Comparison of ENCODE assay signal across 14 cellular contexts in genomic region chr14:101796479-101796878, GRCh38. TPM values are rescaled to one million over a fixed set of nuclear protein-coding genes. Genes with fewer than 3 reads are reported as not detected.
DNase-seq lines count a peak whose midpoint lies in the region; ATAC-seq lines count a peak whose summit lies in the region.
"Had no signal": no experiment of that assay in that cellular context is flagged by ENCODE, and none has a peak within 500 bp of the region (broad histone marks: within the 10 kb centered on the region; RNA-seq: fewer than 3 reads in every experiment).

No MANE protein-coding gene starts in this region.

- CTCF ChIA-PET in activated CD4-positive, alpha-beta T cell treated with anti-CD3 and anti-CD28 coated beads for 36 hours (lab: Charles Lee) = no interaction called here

- peaks cover 10% of the 10 kb centered on the region for H3K36me3 Mint-ChIP-seq in activated CD4-positive, alpha-beta T cell treated with anti-CD3 and anti-CD28 coated beads, Interleukin-2, amount 10 ng/mL, durations not matched to agents 24 days and 14 days (ENCODE audit: low read depth)
- peaks cover 15% of the 10 kb centered on the region for H3K36me3 Mint-ChIP-seq in activated CD4-positive, alpha-beta T cell treated with anti-CD3 and anti-CD28 coated beads for 36 hours (ENCODE audit: low read depth)
- peaks cover 10% of the 10 kb centered on the region for H3K36me3 Mint-ChIP-seq in T-helper 17 cell (ENCODE audit: low read depth)
- peaks cover 25% of the 10 kb centered on the region for H3K36me3 Mint-ChIP-seq in memory B cell
- peaks cover 16% of the 10 kb centered on the region for H3K36me3 Mint-ChIP-seq in stimulated activated effector memory CD8-positive, alpha-beta T cell treated with anti-CD3 and anti-CD28 coated beads, Interleukin-12 subunit alpha, Interleukin-12 subunit beta, amount 100 ng/mL, for 72 hours

- intact Hi-C loops in activated CD4-positive, alpha-beta T cell treated with anti-CD3 and anti-CD28 coated beads, Interleukin-2, amount 10 ng/mL, durations not matched to agents 24 days and 14 days (cut with micrococcal nuclease) = no loop called here
- intact Hi-C loops in activated CD4-positive, alpha-beta T cell treated with anti-CD3 and anti-CD28 coated beads for 36 hours (cut with DNase I, micrococcal nuclease) = no loop called here
- intact Hi-C loops in left colon (cut with DNase I, micrococcal nuclease) = no loop called here

- H3K27me3 Mint-ChIP-seq in activated CD4-positive, alpha-beta T cell treated with anti-CD3 and anti-CD28 coated beads, Interleukin-2, amount 10 ng/mL, durations not matched to agents 24 days and 14 days = peaks cover 1% of the 10 kb centered on the region
- no peaks in the 10 kb centered on the region for H3K27me3 Mint-ChIP-seq in activated CD4-positive, alpha-beta T cell treated with anti-CD3 and anti-CD28 coated beads for 36 hours
- H3K27me3 Mint-ChIP-seq in T-helper 17 cell = no peaks in the 10 kb centered on the region
- H3K27me3 Mint-ChIP-seq in memory B cell = no peaks in the 10 kb centered on the region
- H3K27me3 Mint-ChIP-seq: CD8-positive, alpha-beta memory T cell had no signal

- peak; percentile 48 for DNase-seq in activated CD4-positive, alpha-beta T cell treated with anti-CD3 and anti-CD28 coated beads, Interleukin-2, amount 10 ng/mL, durations not matched to agents 24 days and 14 days
- no peak for DNase-seq in activated CD4-positive, alpha-beta T cell treated with anti-CD3 and anti-CD28 coated beads for 36 hours
- DNase-seq in T-helper 17 cell (no peak), memory B cell (ENCODE audit: low spot score in 2 of 2) (no peak), hippocampal formation (lab: John Stamatoyannopoulos, UW) (no peak), left colon (no peak)
- DNase-seq in stimulated activated effector memory CD8-positive, alpha-beta T cell treated with anti-CD3 and anti-CD28 coated beads, Interleukin-12 subunit alpha, Interleukin-12 subunit beta, amount 100 ng/mL, for 72 hours (ENCODE audit: low spot score in 2 of 2) = no peak
- DNase-seq: BE2C; CD8-positive, alpha-beta memory T cell; DMS79; NCI-H187 treated with DMSO at 0.1 percent for 48 hours; NCI-H526 treated with DMSO at 0.1 percent for 48 hours had no signal

- H3K27ac Mint-ChIP-seq in activated CD4-positive, alpha-beta T cell treated with anti-CD3 and anti-CD28 coated beads, Interleukin-2, amount 10 ng/mL, durations not matched to agents 24 days and 14 days = no peak overlapping the region
- no peak overlapping the region for H3K27ac Mint-ChIP-seq in activated CD4-positive, alpha-beta T cell treated with anti-CD3 and anti-CD28 coated beads for 36 hours
- peak overlapping the region; percentile 54 for H3K27ac Mint-ChIP-seq in T-helper 17 cell
- H3K27ac Mint-ChIP-seq in memory B cell = peak overlapping the region; percentile 33
- peak overlapping the region; percentile 18 for H3K27ac Mint-ChIP-seq in stimulated activated effector memory CD8-positive, alpha-beta T cell treated with anti-CD3 and anti-CD28 coated beads, Interleukin-12 subunit alpha, Interleukin-12 subunit beta, amount 100 ng/mL, for 72 hours

- H3K9me3 Mint-ChIP-seq in activated CD4-positive, alpha-beta T cell treated with anti-CD3 and anti-CD28 coated beads, Interleukin-2, amount 10 ng/mL, durations not matched to agents 24 days and 14 days = peaks cover 5% of the 10 kb centered on the region
- H3K9me3 Mint-ChIP-seq in activated CD4-positive, alpha-beta T cell treated with anti-CD3 and anti-CD28 coated beads for 36 hours (ENCODE audit: low read depth) = peaks cover 2% of the 10 kb centered on the region
- H3K9me3 Mint-ChIP-seq in memory B cell = peaks cover 1% of the 10 kb centered on the region
- peaks cover 4% of the 10 kb centered on the region for H3K9me3 Mint-ChIP-seq in stimulated activated effector memory CD8-positive, alpha-beta T cell treated with anti-CD3 and anti-CD28 coated beads, Interleukin-12 subunit alpha, Interleukin-12 subunit beta, amount 100 ng/mL, for 72 hours
- H3K9me3 Mint-ChIP-seq: CD8-positive, alpha-beta memory T cell had no signal

- POLR2A ChIA-PET in activated CD4-positive, alpha-beta T cell treated with anti-CD3 and anti-CD28 coated beads for 36 hours (lab: Charles Lee) = interaction anchor here (0.6 kb wide), 1 partner anchor 13 kb away, joined by 3 read pairs; no protein-coding TSS in a partner anchor

- H3K4me3 Mint-ChIP-seq in activated CD4-positive, alpha-beta T cell treated with anti-CD3 and anti-CD28 coated beads, Interleukin-2, amount 10 ng/mL, durations not matched to agents 24 days and 14 days = no peak overlapping the region
- H3K4me3 Mint-ChIP-seq in activated CD4-positive, alpha-beta T cell treated with anti-CD3 and anti-CD28 coated beads for 36 hours = no peak overlapping the region
- H3K4me3 Mint-ChIP-seq in T-helper 17 cell = no peak overlapping the region
- no peak overlapping the region for H3K4me3 Mint-ChIP-seq in memory B cell
- H3K4me3 Mint-ChIP-seq in stimulated activated effector memory CD8-positive, alpha-beta T cell treated with anti-CD3 and anti-CD28 coated beads, Interleukin-12 subunit alpha, Interleukin-12 subunit beta, amount 100 ng/mL, for 72 hours = no peak overlapping the region

- no peaks in the 10 kb centered on the region for H3K9me3 ChIP-seq in T-helper 17 cell (ENCODE audit: control insufficient read depth, low read length, poor library complexity, severe bottlenecking)
- H3K9me3 ChIP-seq: BE2C, HAP-1 had no signal

- peaks cover 15% of the 10 kb centered on the region for H3K4me1 Mint-ChIP-seq in activated CD4-positive, alpha-beta T cell treated with anti-CD3 and anti-CD28 coated beads, Interleukin-2, amount 10 ng/mL, durations not matched to agents 24 days and 14 days
- H3K4me1 Mint-ChIP-seq in activated CD4-positive, alpha-beta T cell treated with anti-CD3 and anti-CD28 coated beads for 36 hours = peaks cover 19% of the 10 kb centered on the region
- peaks cover 22% of the 10 kb centered on the region for H3K4me1 Mint-ChIP-seq in T-helper 17 cell
- peaks cover 13% of the 10 kb centered on the region for H3K4me1 Mint-ChIP-seq in memory B cell
- peaks cover 34% of the 10 kb centered on the region for H3K4me1 Mint-ChIP-seq in stimulated activated effector memory CD8-positive, alpha-beta T cell treated with anti-CD3 and anti-CD28 coated beads, Interleukin-12 subunit alpha, Interleukin-12 subunit beta, amount 100 ng/mL, for 72 hours

- ATAC-seq in activated CD4-positive, alpha-beta T cell treated with anti-CD3 and anti-CD28 coated beads for 36 hours = no peak
- ATAC-seq in T-helper 17 cell (no peak), memory B cell (ENCODE audit: low read depth) (no peak), left colon (no peak), HG02798 (IDR thresholded peaks at IDR 0.05; ENCODE audit: poor library complexity, unreplicated experiment) (no peak)
- no peak for ATAC-seq in stimulated activated effector memory CD8-positive, alpha-beta T cell treated with anti-CD3 and anti-CD28 coated beads, Interleukin-12 subunit alpha, Interleukin-12 subunit beta, amount 100 ng/mL, for 72 hours

RNA-seq across cellular contexts. Expression of gene PPP2R5C, which starts 35.0 kb away (rescaled TPM):
- 160 and 181 TPM in 2 replicates for total RNA-seq in activated CD4-positive, alpha-beta T cell treated with anti-CD3 and anti-CD28 coated beads, Interleukin-2, amount 10 ng/mL, durations not matched to agents 24 days and 14 days
- total RNA-seq in activated CD4-positive, alpha-beta T cell treated with anti-CD3 and anti-CD28 coated beads for 36 hours = 100 to 1,000 TPM; 232 to 281 TPM
- total RNA-seq in T-helper 17 cell (100 to 1,000 TPM; 516 to 530 TPM), left colon (100 to 1,000 TPM; 139 to 144 TPM)

Comparison
In these comparisons a context has a peak if more than half of its experiments do, and no peak if none do; other contexts are left out.
1. H3K27ac Mint-ChIP-seq: peak in T-helper 17 cell (single experiment), memory B cell (single experiment) and stimulated activated effector memory CD8-positive, alpha-beta T cell treated with anti-CD3 and anti-CD28 coated beads, Interleukin-12 subunit alpha, Interleukin-12 subunit beta, amount 100 ng/mL, for 72 hours (single experiment); none in activated CD4-positive, alpha-beta T cell treated with anti-CD3 and anti-CD28 coated beads, Interleukin-2, amount 10 ng/mL, durations not matched to agents 24 days and 14 days (single experiment) and activated CD4-positive, alpha-beta T cell treated with anti-CD3 and anti-CD28 coated beads for 36 hours (single experiment).